Comparison of ENCODE assay signal across 17 cellular contexts in the genomic region with DNA sequence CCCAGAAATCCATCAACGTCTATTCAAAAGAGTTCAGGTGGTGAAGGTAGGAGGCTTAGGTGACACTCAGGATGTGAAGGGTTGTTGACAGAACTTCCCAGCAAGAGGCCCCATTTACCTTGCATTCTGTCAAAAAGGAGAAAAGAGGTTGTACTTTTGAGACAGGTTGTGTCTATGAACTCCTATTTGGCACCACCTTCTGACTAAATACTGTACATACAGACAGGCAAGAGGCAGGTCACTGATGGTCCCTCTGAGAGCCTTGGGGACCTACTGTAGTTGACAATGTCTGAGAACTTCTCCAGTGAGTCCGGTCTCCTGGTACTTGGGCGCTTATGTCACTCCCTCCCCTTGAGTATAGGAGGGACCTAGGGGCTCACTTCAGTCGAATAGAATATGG.
DNase-seq lines count a peak whose midpoint lies in the region; ATAC-seq and TF ChIP-seq lines count a peak whose summit lies in the region.
"Had no signal": no experiment of that assay in that cellular context is flagged by ENCODE, and none has a peak within 500 bp of the region (broad histone marks: within the 10 kb centered on the region; RNA-seq: fewer than 3 reads in every experiment).

No MANE protein-coding gene starts in this region.

- H3K36me3 ChIP-seq in OCI-LY7 (ENCODE audit: insufficient read depth, low read length) (no peaks in the 10 kb centered on the region), body of pancreas (replicated peaks in 1 of 2; ENCODE audit: insufficient read depth in 1 of 2, low read depth in 2 of 2) (no peaks in the 10 kb centered on the region)

- H3K9me2 ChIP-seq in OCI-LY7 (ENCODE audit: insufficient read depth, low read length) = no peaks in the 10 kb centered on the region

- no peaks in the 10 kb centered on the region for H3K27me3 ChIP-seq in body of pancreas

- ATAC-seq in body of pancreas (no peak), natural killer cell (no peak), GM21529 (IDR thresholded peaks at IDR 0.05; ENCODE audit: unreplicated experiment) (no peak)
- ATAC-seq: activated T-helper 17 cell treated with anti-CD3 and anti-CD28 coated beads, Interleukin-2, amount 50 U/mL, for 72 hours had no signal

- no peaks in the 10 kb centered on the region for H4K20me1 ChIP-seq in OCI-LY7 (ENCODE audit: insufficient read depth, low read length)

- H3K4me3 Mint-ChIP-seq in HFFc6 = no peak overlapping the region
- H3K4me3 Mint-ChIP-seq in osteocyte (ENCODE audit: unreplicated experiment) = no peak overlapping the region
- no peak overlapping the region for H3K4me3 Mint-ChIP-seq in natural killer cell
- H3K4me3 Mint-ChIP-seq: activated T-helper 17 cell treated with anti-CD3 and anti-CD28 coated beads, Interleukin-2, amount 50 U/mL, for 72 hours; endodermal cell had no signal

- H3K9me3 ChIP-seq in OCI-LY7 (ENCODE audit: low read length) = no peaks in the 10 kb centered on the region
- H3K9me3 ChIP-seq in body of pancreas = no peaks in the 10 kb centered on the region
- H3K9me3 ChIP-seq: Caco-2 had no signal

- H3K4me3 ChIP-seq in OCI-LY7 (ENCODE audit: low read depth, low read length, poor library complexity, severe bottlenecking) = no peak overlapping the region
- no peak overlapping the region for H3K4me3 ChIP-seq in body of pancreas

- CTCF ChIA-PET in OCI-LY7 (lab: Charles Lee; ENCODE audit: unreplicated experiment) = no interaction called here

- H2AFZ ChIP-seq in OCI-LY7 (ENCODE audit: low read length) = no peak overlapping the region

- 61 to 69% methylated on average over 4 of the region's 4 CpGs for WGBS in body of pancreas, 2 donors

- no peaks in the 10 kb centered on the region for H3K79me2 ChIP-seq in OCI-LY7 (ENCODE audit: insufficient read depth, low read depth, low read length)

- H3K4me1 ChIP-seq in OCI-LY7 (ENCODE audit: insufficient read depth, low read length, poor library complexity, severe bottlenecking) = no peaks in the 10 kb centered on the region
- H3K4me1 ChIP-seq in body of pancreas = no peaks in the 10 kb centered on the region
- H3K4me1 ChIP-seq: Caco-2 had no signal

- H3K4me2 ChIP-seq in OCI-LY7 (ENCODE audit: low read length) = no peak overlapping the region

- H3K4me1 Mint-ChIP-seq in HFFc6 (ENCODE audit: low read depth) (no peaks in the 10 kb centered on the region), osteocyte (ENCODE audit: unreplicated experiment) (no peaks in the 10 kb centered on the region), natural killer cell (no peaks in the 10 kb centered on the region)
- H3K4me1 Mint-ChIP-seq: activated T-helper 17 cell treated with anti-CD3 and anti-CD28 coated beads, Interleukin-2, amount 50 U/mL, for 72 hours had no signal

- POLR2A ChIA-PET in OCI-LY7 (lab: Charles Lee) = no interaction called here

- H3K27ac ChIP-seq in OCI-LY7 (ENCODE audit: low read depth, low read length, poor library complexity, severe bottlenecking) (no peak overlapping the region), body of pancreas (no peak overlapping the region)

- intact Hi-C loops in OCI-LY7 (cut with micrococcal nuclease; ENCODE audit: unreplicated experiment) (no loop called here), body of pancreas (cut with DNase I) (no loop called here), natural killer cell (cut with micrococcal nuclease) (no loop called here)

- no peaks in the 10 kb centered on the region for H3K36me3 Mint-ChIP-seq in HFFc6 (ENCODE audit: low read depth)
- no peaks in the 10 kb centered on the region for H3K36me3 Mint-ChIP-seq in osteocyte (ENCODE audit: unreplicated experiment)
- H3K36me3 Mint-ChIP-seq in natural killer cell = no peaks in the 10 kb centered on the region

- no peak for TF ChIP-seq POLR2A in body of pancreas (IDR thresholded peaks at IDR 0.05)

- DNase-seq in NCI-H2227 (lab: John Stamatoyannopoulos, UW; ENCODE audit: unreplicated experiment) (peak; percentile 5), NCI-H2227 treated with DMSO at 0.1 percent for 48 hours (lab: John Stamatoyannopoulos, UW) (no peak), HFFc6 (no peak), OCI-LY7 (ENCODE audit: low spot score) (no peak), osteocyte (ENCODE audit: extremely low spot score, unreplicated experiment) (peak; percentile 54), body of pancreas (no peak), natural killer cell (no peak)
- DNase-seq: activated CD4-positive, CD25-positive, alpha-beta regulatory T cell; central memory CD4-positive, alpha-beta T cell; endodermal cell; kidney glomerular epithelial cell; midbrain; NCI-H146; retina had no signal

- H3K27me3 Mint-ChIP-seq in HFFc6 (ENCODE audit: insufficient read depth) (peaks cover 3% of the 10 kb centered on the region; the same call in 1 of the 2 replicates), osteocyte (ENCODE audit: unreplicated experiment) (peaks cover 2% of the 10 kb centered on the region), natural killer cell (ENCODE audit: low read depth in 2 of 2) (peaks cover 0 to 4% of the 10 kb centered on the region in 2 donors)
- H3K27me3 Mint-ChIP-seq: activated T-helper 17 cell treated with anti-CD3 and anti-CD28 coated beads, Interleukin-2, amount 50 U/mL, for 72 hours had no signal

- BruUV-seq in OCI-LY7 (replicated peaks; lab: Mats Ljungman, UMichigan) = no TSS peak

- H3K27ac Mint-ChIP-seq in HFFc6 (no peak overlapping the region), osteocyte (ENCODE audit: unreplicated experiment) (no peak overlapping the region), natural killer cell (no peak overlapping the region)
- H3K27ac Mint-ChIP-seq: activated T-helper 17 cell treated with anti-CD3 and anti-CD28 coated beads, Interleukin-2, amount 50 U/mL, for 72 hours; endodermal cell had no signal

- H3K9me3 Mint-ChIP-seq in HFFc6 = no peaks in the 10 kb centered on the region; the same call in 1 of the 2 replicates
- no peaks in the 10 kb centered on the region for H3K9me3 Mint-ChIP-seq in osteocyte (ENCODE audit: unreplicated experiment)
- no peaks in the 10 kb centered on the region for H3K9me3 Mint-ChIP-seq in natural killer cell
- H3K9me3 Mint-ChIP-seq: activated T-helper 17 cell treated with anti-CD3 and anti-CD28 coated beads, Interleukin-2, amount 50 U/mL, for 72 hours had no signal

- TF ChIP-seq CTCF in HFFc6 (IDR thresholded peaks at IDR 0.05) (peak; percentile 28; the same call in 1 of the 2 replicates), OCI-LY7 (conservative IDR thresholded peaks at IDR 0.05; ENCODE audit: low read length) (0 out of 2 replicates have a peak, but pooled peaks have one; percentile 18), osteocyte (IDR thresholded peaks at IDR 0.05) (peak; percentile 36), body of pancreas (IDR thresholded peaks at IDR 0.05) (no peak), natural killer cell (IDR thresholded peaks at IDR 0.05) (no peak)

Comparison
In these comparisons a context has a peak if more than half of its experiments do, and no peak if none do; other contexts are left out.
1. DNase-seq: peak in NCI-H2227 (single experiment) and osteocyte (single experiment); none in NCI-H2227 treated with DMSO at 0.1 percent for 48 hours (single experiment), HFFc6 (single experiment), OCI-LY7 (single experiment), body of pancreas (0 of 4) and natural killer cell (single experiment).
2. CTCF ChIP-seq: peak in HFFc6 (single experiment), OCI-LY7 (single experiment) and osteocyte (single experiment); none in body of pancreas (0 of 7) and natural killer cell (single experiment).